Comparison of ENCODE assay signal across 21 cellular contexts in the genomic region with DNA sequence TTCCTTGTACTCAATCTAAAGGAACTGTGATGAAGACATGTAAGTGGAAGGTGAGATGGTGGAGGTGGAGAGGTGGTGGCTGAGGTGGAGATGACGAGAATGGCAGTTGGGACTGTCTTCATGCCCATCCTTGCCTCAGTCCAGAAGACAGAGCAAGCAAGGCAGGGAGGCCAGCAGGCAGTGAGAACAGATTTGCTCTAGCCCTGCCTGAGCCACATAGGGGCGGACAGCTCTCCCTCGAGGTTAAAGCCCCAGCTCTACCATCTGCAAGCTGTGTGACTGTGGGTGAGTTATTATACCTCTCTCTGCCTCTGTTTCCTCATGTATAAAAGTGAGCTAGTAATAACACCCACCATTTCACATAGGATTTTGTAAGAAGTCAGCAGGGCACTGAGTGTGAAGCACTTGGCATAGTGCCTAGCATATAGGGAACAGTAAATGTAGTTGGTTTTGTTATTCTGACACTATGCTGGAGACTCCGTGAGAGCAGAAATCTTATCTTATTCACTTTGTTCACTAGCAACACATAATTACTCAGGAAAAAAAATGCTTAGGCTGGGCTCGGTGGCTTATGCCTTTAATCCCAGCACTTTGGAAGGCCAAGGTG. TPM values are rescaled to one million over a fixed set of nuclear protein-coding genes. Genes with fewer than 3 reads are reported as not detected.
DNase-seq lines count a peak whose midpoint lies in the region; ATAC-seq, FAIRE-seq and TF ChIP-seq lines count a peak whose summit lies in the region.
"Had no signal": no experiment of that assay in that cellular context is flagged by ENCODE, and none has a peak within 500 bp of the region (broad histone marks: within the 10 kb centered on the region; RNA-seq: fewer than 3 reads in every experiment).

No MANE protein-coding gene starts in this region.

- H3K4me3 ChIP-seq in left ventricle myocardium inferior (no peak overlapping the region), K562 (no peak overlapping the region), SK-N-SH (ENCODE audit: low read depth in 2 of 2, low read length in 1 of 2) (no peak overlapping the region)

- no peaks in the 10 kb centered on the region for H3K36me3 ChIP-seq in left ventricle myocardium inferior
- no peaks in the 10 kb centered on the region for H3K36me3 ChIP-seq in K562 (ENCODE audit: control insufficient read depth, insufficient read depth, low read length)
- no peaks in the 10 kb centered on the region for H3K36me3 ChIP-seq in SK-N-SH (replicated peaks in 1 of 2; ENCODE audit: control insufficient read depth in 1 of 2, insufficient read depth in 2 of 2, low read length in 1 of 2)

- H3K9me1 ChIP-seq in K562 (ENCODE audit: control insufficient read depth, insufficient read depth, low read length) = no peaks in the 10 kb centered on the region

- TF ChIP-seq POLR2A in K562 (conservative IDR thresholded peaks at IDR 0.05) = no peak

- 45% methylated on average over 5 of the region's 5 CpGs for WGBS in K562 (ENCODE audit: insufficient coverage, low coverage, missing lambda C conversion rate)
- WGBS in SK-N-SH (ENCODE audit: low lambda C conversion rate) = 78% methylated on average over 5 of the region's 5 CpGs

- POLR2A ChIA-PET in K562 (lab: Yijun Ruan, JAX) (interaction anchor here (1.2 kb wide), 1 partner anchor 62 kb away, joined by 3 read pairs; no protein-coding TSS in a partner anchor), SK-N-SH (lab: Yijun Ruan, JAX) (no interaction called here)

- H3K9me3 ChIP-seq in left ventricle myocardium inferior (replicated peaks) (no peaks in the 10 kb centered on the region), K562 (replicated peaks; ENCODE audit: control insufficient read depth, insufficient read depth, low read depth, low read length) (no peaks in the 10 kb centered on the region), SK-N-SH (no peaks in the 10 kb centered on the region)

- peaks cover 3% of the 10 kb centered on the region for H3K27me3 ChIP-seq in left ventricle myocardium inferior (ENCODE audit: low read depth)
- no peaks in the 10 kb centered on the region for H3K27me3 ChIP-seq in K562 (ENCODE audit: control insufficient read depth in 2 of 2, insufficient read depth in 2 of 2, low read length in 2 of 2)
- H3K27me3 ChIP-seq in SK-N-SH (ENCODE audit: insufficient read depth) = peaks cover 11% of the 10 kb centered on the region; the same call in 1 of the 2 replicates

- no peaks in the 10 kb centered on the region for H3K9me2 ChIP-seq in SK-N-SH

- no TSS peak for BruUV-seq in K562 (replicated peaks; lab: Mats Ljungman, UMichigan)

- intact Hi-C loops in left ventricle myocardium inferior (cut with micrococcal nuclease) = no loop called here
- intact Hi-C loops in cardiac septum (cut with DNase I) = no loop called here
- intact Hi-C loops in K562 (cut with micrococcal nuclease) = no loop called here

- no peak for FAIRE-seq in K562 (lab: Jason Lieb, UNC)

- H2AFZ ChIP-seq in K562 (ENCODE audit: low read depth, low read length) (no peak overlapping the region), SK-N-SH (ENCODE audit: low read depth) (no peak overlapping the region)

- no peaks in the 10 kb centered on the region for H3K79me2 ChIP-seq in K562 (ENCODE audit: control insufficient read depth, insufficient read depth, low read length)
- no peaks in the 10 kb centered on the region for H3K79me2 ChIP-seq in SK-N-SH (ENCODE audit: insufficient read depth)

- peak; percentile 15; the same call in 1 of the 3 replicates for ATAC-seq in K562
- ATAC-seq: HCT116, SK-N-SH treated with all-trans-retinoic acid at 6 μM for 48 hours had no signal

- H3K4me1 ChIP-seq in left ventricle myocardium inferior (peaks cover 53% of the 10 kb centered on the region), K562 (replicated peaks in 1 of 2; ENCODE audit: control insufficient read depth in 2 of 2, insufficient read depth in 2 of 2, low read length in 2 of 2) (peaks cover 4 to 24% of the 10 kb centered on the region in 2 experiments; a peak in 3 of 5 replicates), SK-N-SH (ENCODE audit: control insufficient read depth in 1 of 2, insufficient read depth in 2 of 2, low read depth in 1 of 2, low read length in 1 of 2) (peaks cover 6 to 24% of the 10 kb centered on the region in 2 experiments; a peak in 1 of 4 replicates)

- in situ Hi-C loops in K562 (cut with MboI) = no loop called here

- no peaks in the 10 kb centered on the region for H4K20me1 ChIP-seq in K562 (replicated peaks; ENCODE audit: control insufficient read depth, insufficient read depth, low read length)
- no peaks in the 10 kb centered on the region for H4K20me1 ChIP-seq in SK-N-SH (ENCODE audit: insufficient read depth)

- H3F3A ChIP-seq in SK-N-SH (replicated peaks; ENCODE audit: insufficient read depth) = no peaks in the 10 kb centered on the region

- H3K9ac ChIP-seq in K562 (ENCODE audit: insufficient read depth in 1 of 2, low read depth in 2 of 2, low read length in 2 of 2) (peak overlapping the region in 1 of 2 experiments; percentile 5; a peak in 1 of 4 replicates), SK-N-SH (no peak overlapping the region)

- DNase-seq in left ventricle myocardium inferior (no peak), cardiac septum (ENCODE audit: low spot score) (no peak), K562 (ENCODE audit: extremely low read depth in 1 of 4, low spot score in 3 of 4) (peak in 1 of 4 experiments; percentile 10), mesenteric fat pad (ENCODE audit: low spot score) (peak; percentile 41), SK-N-SH (no peak), RPMI8226 (no peak), globus pallidus (ENCODE audit: low spot score) (no peak)
- DNase-seq: AML-193; CD4-positive, CD25-positive, alpha-beta regulatory T cell; DMS79 treated with DMSO at 0.1 percent for 48 hours; Kasumi-1; NCI-H1694; NCI-H2081 treated with DMSO at 0.1 percent for 48 hours; NCI-H526; SHP77 treated with DMSO at 0.1 percent for 48 hours had no signal

- TF ChIP-seq EP300 in K562 (IDR thresholded peaks at IDR 0.05; ENCODE audit: low read length) (no peak), SK-N-SH (IDR thresholded peaks at IDR 0.05; ENCODE audit: borderline replicate concordance in 1 of 2, low read depth in 1 of 2, low read length in 1 of 2) (no peak)

- TF ChIP-seq RAD21 in K562 (CRISPR knock-in tag; conservative IDR thresholded peaks at IDR 0.05 in 1 of 2, IDR thresholded peaks at IDR 0.05 in 1 of 2) (no peak), SK-N-SH (IDR thresholded peaks at IDR 0.05; ENCODE audit: low read length) (no peak)

- peak overlapping the region; percentile 98 for H3K27ac ChIP-seq in left ventricle myocardium inferior (replicated peaks)
- no peak overlapping the region for H3K27ac ChIP-seq in K562 (ENCODE audit: extremely low read depth, low read depth, low read length)
- no peak overlapping the region for H3K27ac ChIP-seq in SK-N-SH (ENCODE audit: low read depth in 2 of 2, low read length in 1 of 2)

- H3K4me2 ChIP-seq in K562 (ENCODE audit: insufficient read depth, low read length) = no peak overlapping the region
- no peak overlapping the region for H3K4me2 ChIP-seq in SK-N-SH

- CTCF ChIA-PET in K562 (lab: Yijun Ruan, JAX; ENCODE audit: low intra/inter-chr PET ratio) = no interaction called here
- CTCF ChIA-PET in SK-N-SH (lab: Yijun Ruan, JAX) = interaction anchor here (1.0 to 13.7 kb wide), 4 partner anchors 7 to 118 kb away, joined by 3 to 131 read pairs (median 12); a partner anchor contains a TSS

- TF ChIP-seq CTCF in left ventricle myocardium inferior (IDR thresholded peaks at IDR 0.05; ENCODE audit: borderline replicate concordance) (no peak), K562 (IDR thresholded peaks at IDR 0.05 in 2 of 3, conservative IDR thresholded peaks at IDR 0.05 in 1 of 3; ENCODE audit: insufficient read depth in 2 of 3, low read depth in 1 of 3, low read length in 3 of 3) (no peak), SK-N-SH (IDR thresholded peaks at IDR 0.05) (no peak)

RNA-seq across cellular contexts. Expression of a gene that starts 4.8 kb away (rescaled TPM):
- 3.1 TPM for total RNA-seq in left ventricle myocardium inferior
- 3.8 TPM for total RNA-seq in cardiac septum
- 0.92 and 1.5 TPM in 2 replicates for total RNA-seq in K562 (2011; cell fraction: chromatin; rRNA removed; ENCODE audit: low replicate concordance)
- total RNA-seq in K562 (2011; cell fraction: nucleolus; rRNA removed) = 0.79 and 1.3 TPM in 2 replicates
- total RNA-seq in K562 (2011; cell fraction: nucleoplasm; rRNA removed) = 1.5 and 2.1 TPM in 2 replicates
- total RNA-seq in K562 (2014; rRNA removed) = 0.64 and 0.69 TPM in 2 replicates
- 0.26 and 0.33 TPM in 2 replicates for total RNA-seq in K562 (2014; rRNA removed; fragmentation: Illumina TruSeq; extraction: Trizol)
- 0.29 and 0.34 TPM in 2 replicates for total RNA-seq in K562 (2015; rRNA removed; fragmentation: Illumina TruSeq; extraction: Trizol)
- 0.58 and 0.62 TPM in 2 replicates for total RNA-seq in K562 (2021)
- 0.60 and 0.67 TPM in 2 replicates for polyA plus RNA-seq in K562 (2011; rRNA removed)
- 0.54 and 0.63 TPM in 2 replicates for polyA plus RNA-seq in K562 (2011; cell fraction: cytosol; rRNA removed)
- polyA plus RNA-seq in K562 (2011; cell fraction: nucleus; rRNA removed) = 0.76 and 1.1 TPM in 2 replicates
- 0.53 and 0.86 TPM in 2 replicates for polyA plus RNA-seq in K562 (2012)
- 0.18 and 0.33 TPM in 2 replicates for polyA plus RNA-seq in K562 (2014; fragmentation: Illumina TruSeq; extraction: Trizol)
- under 1 TPM; 0.04 to 0.11 TPM for polyA plus RNA-seq in K562 (2014; fragmentation: Nextera tagmentation; extraction: Ambion mirVana)
- 0.80 and 1.1 TPM in 2 replicates for polyA plus RNA-seq in K562 (2014; rRNA removed)
- polyA minus RNA-seq in K562 (2011; rRNA and poly(A)+ RNA removed) = 0.14 and 0.27 TPM in 2 replicates
- 0.55 TPM in 1 of 2 replicates, not detected in the other for polyA minus RNA-seq in K562 (2011; cell fraction: cytosol; rRNA and poly(A)+ RNA removed)
- polyA minus RNA-seq in K562 (2011; cell fraction: nucleus; rRNA and poly(A)+ RNA removed) = 0.54 and 0.67 TPM in 2 replicates
- total RNA-seq in mesenteric fat pad = 6.3 TPM
- polyA plus RNA-seq in SK-N-SH (2012; rRNA removed) = 0.50 and 0.64 TPM in 2 replicates
- 0.31 and 0.38 TPM in 2 replicates for polyA plus RNA-seq in SK-N-SH (2012; cell fraction: cytosol; rRNA removed)
- 0.37 and 0.62 TPM in 2 replicates for polyA plus RNA-seq in SK-N-SH (2012; cell fraction: nucleus; rRNA removed)
- total RNA-seq: CD4-positive, CD25-positive, alpha-beta regulatory T cell; MCF 10A; RPMI7951 had no signal
- polyA plus RNA-seq: AG04450; CD4-positive, CD25-positive, alpha-beta regulatory T cell had no signal

RNA-seq across cellular contexts. Expression of a gene that starts 14.7 kb away (rescaled TPM):
- total RNA-seq in left ventricle myocardium inferior = not detected
- not detected for total RNA-seq in cardiac septum
- not detected in 2 replicates for total RNA-seq in K562 (2011; cell fraction: chromatin; rRNA removed; ENCODE audit: low replicate concordance)
- not detected in 2 replicates for total RNA-seq in K562 (2011; cell fraction: nucleolus; rRNA removed)
- not detected in 2 replicates for total RNA-seq in K562 (2011; cell fraction: nucleoplasm; rRNA removed)
- not detected in 2 replicates for total RNA-seq in K562 (2014; rRNA removed)
- total RNA-seq in K562 (2014; rRNA removed; fragmentation: Illumina TruSeq; extraction: Trizol) = not detected in 2 replicates
- not detected in 2 replicates for total RNA-seq in K562 (2015; rRNA removed; fragmentation: Illumina TruSeq; extraction: Trizol)
- not detected in 2 replicates for total RNA-seq in K562 (2021)
- polyA plus RNA-seq in K562 (2011; rRNA removed) = not detected in 2 replicates
- polyA plus RNA-seq in K562 (2011; cell fraction: cytosol; rRNA removed) = not detected in 2 replicates
- polyA plus RNA-seq in K562 (2011; cell fraction: nucleus; rRNA removed) = not detected in 2 replicates
- not detected in 2 replicates for polyA plus RNA-seq in K562 (2012)
- polyA plus RNA-seq in K562 (2014; fragmentation: Illumina TruSeq; extraction: Trizol) = not detected in 2 replicates
- polyA plus RNA-seq in K562 (2014; fragmentation: Nextera tagmentation; extraction: Ambion mirVana) = not detected
- polyA plus RNA-seq in K562 (2014; rRNA removed) = not detected in 2 replicates
- polyA minus RNA-seq in K562 (2011; rRNA and poly(A)+ RNA removed) = not detected in 2 replicates
- polyA minus RNA-seq in K562 (2011; cell fraction: cytosol; rRNA and poly(A)+ RNA removed) = not detected in 2 replicates
- polyA minus RNA-seq in K562 (2011; cell fraction: nucleus; rRNA and poly(A)+ RNA removed) = not detected in 2 replicates
- total RNA-seq in mesenteric fat pad = not detected
- polyA plus RNA-seq in SK-N-SH (2012; rRNA removed) = not detected in 2 replicates
- polyA plus RNA-seq in SK-N-SH (2012; cell fraction: cytosol; rRNA removed) = not detected in 2 replicates
- not detected in 2 replicates for polyA plus RNA-seq in SK-N-SH (2012; cell fraction: nucleus; rRNA removed)
- total RNA-seq: A172; CD4-positive, CD25-positive, alpha-beta regulatory T cell; MCF 10A; RPMI7951 had no signal
- polyA plus RNA-seq: AG04450; CD4-positive, CD25-positive, alpha-beta regulatory T cell had no signal

RNA-seq across cellular contexts. Expression of a gene that starts 15.6 kb away (rescaled TPM):
- 13.7 TPM for total RNA-seq in left ventricle myocardium inferior
- total RNA-seq in cardiac septum = 23.2 TPM
- total RNA-seq in K562 (2011; cell fraction: chromatin; rRNA removed; ENCODE audit: low replicate concordance) = 12.7 and 40.0 TPM in 2 replicates
- total RNA-seq in K562 (2011; cell fraction: nucleolus; rRNA removed) = 55.5 and 60.9 TPM in 2 replicates
- total RNA-seq in K562 (2011; cell fraction: nucleoplasm; rRNA removed) = 22.8 and 27.3 TPM in 2 replicates
- 233 and 259 TPM in 2 replicates for total RNA-seq in K562 (2014; rRNA removed)
- 16.2 and 32.2 TPM in 2 replicates for total RNA-seq in K562 (2014; rRNA removed; fragmentation: Illumina TruSeq; extraction: Trizol)
- total RNA-seq in K562 (2015; rRNA removed; fragmentation: Illumina TruSeq; extraction: Trizol) = 66.3 and 76.7 TPM in 2 replicates
- 125 and 144 TPM in 2 replicates for total RNA-seq in K562 (2021)
- polyA plus RNA-seq in K562 (2011; rRNA removed) = 48.2 and 51.6 TPM in 2 replicates
- polyA plus RNA-seq in K562 (2011; cell fraction: cytosol; rRNA removed) = 107 and 284 TPM in 2 replicates
- polyA plus RNA-seq in K562 (2011; cell fraction: nucleus; rRNA removed) = 48.1 and 66.6 TPM in 2 replicates
- polyA plus RNA-seq in K562 (2012) = 81.5 and 109 TPM in 2 replicates
- polyA plus RNA-seq in K562 (2014; fragmentation: Illumina TruSeq; extraction: Trizol) = 37.2 and 58.8 TPM in 2 replicates
- 10 to 100 TPM in 1 of 2 experiments, 1 to 10 TPM in 1; 9.8 to 27.1 TPM for polyA plus RNA-seq in K562 (2014; fragmentation: Nextera tagmentation; extraction: Ambion mirVana)
- polyA plus RNA-seq in K562 (2014; rRNA removed) = 313 and 334 TPM in 2 replicates
- 6.5 and 11.3 TPM in 2 replicates for polyA minus RNA-seq in K562 (2011; rRNA and poly(A)+ RNA removed)
- polyA minus RNA-seq in K562 (2011; cell fraction: cytosol; rRNA and poly(A)+ RNA removed) = 20.5 and 28.1 TPM in 2 replicates
- 27.1 and 36.7 TPM in 2 replicates for polyA minus RNA-seq in K562 (2011; cell fraction: nucleus; rRNA and poly(A)+ RNA removed)
- 32.7 TPM for total RNA-seq in mesenteric fat pad
- 58.7 and 64.8 TPM in 2 replicates for polyA plus RNA-seq in SK-N-SH (2012; rRNA removed)
- 39.5 and 50.3 TPM in 2 replicates for polyA plus RNA-seq in SK-N-SH (2012; cell fraction: cytosol; rRNA removed)
- 33.5 and 78.6 TPM in 2 replicates for polyA plus RNA-seq in SK-N-SH (2012; cell fraction: nucleus; rRNA removed)

RNA-seq across cellular contexts. Expression of a gene that starts 17.6 kb away (rescaled TPM):
- total RNA-seq in left ventricle myocardium inferior (not detected), cardiac septum (not detected), K562 (2014; rRNA removed) (not detected in 2 replicates), K562 (2014; rRNA removed; fragmentation: Illumina TruSeq; extraction: Trizol) (not detected in 2 replicates), K562 (2015; rRNA removed; fragmentation: Illumina TruSeq; extraction: Trizol) (not detected in 2 replicates), K562 (2021) (not detected in 2 replicates), mesenteric fat pad (not detected)
- total RNA-seq in K562 (2011; cell fraction: chromatin; rRNA removed; ENCODE audit: low replicate concordance) = not detected in 2 replicates
- total RNA-seq in K562 (2011; cell fraction: nucleolus; rRNA removed) = 0.33 TPM in 1 of 2 replicates, not detected in the other
- total RNA-seq in K562 (2011; cell fraction: nucleoplasm; rRNA removed) = not detected in 2 replicates
- polyA plus RNA-seq in K562 (2011; rRNA removed) (not detected in 2 replicates), K562 (2014; fragmentation: Illumina TruSeq; extraction: Trizol) (not detected in 2 replicates), K562 (2014; fragmentation: Nextera tagmentation; extraction: Ambion mirVana) (under 1 TPM; 0.24 to 0.27 TPM), K562 (2014; rRNA removed) (not detected in 2 replicates), SK-N-SH (2012; rRNA removed) (not detected in 2 replicates)
- 0.04 TPM in 1 of 2 replicates, not detected in the other for polyA plus RNA-seq in K562 (2011; cell fraction: cytosol; rRNA removed)
- not detected in 2 replicates for polyA plus RNA-seq in K562 (2011; cell fraction: nucleus; rRNA removed)
- 1.5 and 1.6 TPM in 2 replicates for polyA plus RNA-seq in K562 (2012)
- not detected in 2 replicates for polyA minus RNA-seq in K562 (2011; rRNA and poly(A)+ RNA removed)
- not detected in 2 replicates for polyA minus RNA-seq in K562 (2011; cell fraction: cytosol; rRNA and poly(A)+ RNA removed)
- 0.67 TPM in 1 of 2 replicates, not detected in the other for polyA minus RNA-seq in K562 (2011; cell fraction: nucleus; rRNA and poly(A)+ RNA removed)
- 0.04 and 0.05 TPM in 2 replicates for polyA plus RNA-seq in SK-N-SH (2012; cell fraction: cytosol; rRNA removed)
- polyA plus RNA-seq in SK-N-SH (2012; cell fraction: nucleus; rRNA removed) = 0.10 TPM in 1 of 2 replicates, not detected in the other
- total RNA-seq: A172; CD4-positive, CD25-positive, alpha-beta regulatory T cell; MCF 10A; RPMI7951 had no signal
- polyA plus RNA-seq: AG04450 had no signal

RNA-seq across cellular contexts. Expression of a gene that starts 23.2 kb away (rescaled TPM):
- total RNA-seq in left ventricle myocardium inferior (1.8 TPM), cardiac septum (2.9 TPM), K562 (2014; rRNA removed) (1.1 and 2.4 TPM in 2 replicates), K562 (2014; rRNA removed; fragmentation: Illumina TruSeq; extraction: Trizol) (0.73 and 0.80 TPM in 2 replicates), K562 (2015; rRNA removed; fragmentation: Illumina TruSeq; extraction: Trizol) (1.8 and 2.4 TPM in 2 replicates), K562 (2021) (1.6 and 2.0 TPM in 2 replicates), mesenteric fat pad (1.7 TPM)
- total RNA-seq in K562 (2011; cell fraction: chromatin; rRNA removed; ENCODE audit: low replicate concordance) = 12.4 and 22.9 TPM in 2 replicates
- total RNA-seq in K562 (2011; cell fraction: nucleolus; rRNA removed) = 7.5 and 12.7 TPM in 2 replicates
- 6.0 and 9.3 TPM in 2 replicates for total RNA-seq in K562 (2011; cell fraction: nucleoplasm; rRNA removed)
- polyA plus RNA-seq in K562 (2011; rRNA removed) (0.91 and 0.93 TPM in 2 replicates), K562 (2014; fragmentation: Illumina TruSeq; extraction: Trizol) (2.0 and 2.2 TPM in 2 replicates), K562 (2014; fragmentation: Nextera tagmentation; extraction: Ambion mirVana) (under 1 TPM; 0.03 to 0.10 TPM), K562 (2014; rRNA removed) (2.0 and 2.8 TPM in 2 replicates), SK-N-SH (2012; rRNA removed) (0.49 and 0.58 TPM in 2 replicates)
- 1.3 and 2.6 TPM in 2 replicates for polyA plus RNA-seq in K562 (2011; cell fraction: cytosol; rRNA removed)
- 4.0 and 6.5 TPM in 2 replicates for polyA plus RNA-seq in K562 (2011; cell fraction: nucleus; rRNA removed)
- 2.1 and 3.1 TPM in 2 replicates for polyA plus RNA-seq in K562 (2012)
- polyA minus RNA-seq in K562 (2011; rRNA and poly(A)+ RNA removed) = 0.45 and 0.56 TPM in 2 replicates
- 1.2 and 2.7 TPM in 2 replicates for polyA minus RNA-seq in K562 (2011; cell fraction: cytosol; rRNA and poly(A)+ RNA removed)
- polyA minus RNA-seq in K562 (2011; cell fraction: nucleus; rRNA and poly(A)+ RNA removed) = 0.94 and 1.8 TPM in 2 replicates
- 0.26 and 0.30 TPM in 2 replicates for polyA plus RNA-seq in SK-N-SH (2012; cell fraction: cytosol; rRNA removed)
- polyA plus RNA-seq in SK-N-SH (2012; cell fraction: nucleus; rRNA removed) = 3.3 and 4.2 TPM in 2 replicates
- total RNA-seq: A172 had no signal
